In genomic region chr5:17314907-17315471, GRCh38 we compare ENCODE assay signal across 10 cellular contexts.
DNase-seq lines count a peak whose midpoint lies in the region; ATAC-seq and TF ChIP-seq lines count a peak whose summit lies in the region.
"Had no signal": no experiment of that assay in that cellular context is flagged by ENCODE, and none has a peak within 500 bp of the region (broad histone marks: within the 10 kb centered on the region; RNA-seq: fewer than 3 reads in every experiment).

No MANE protein-coding gene starts in this region.

- H3K36me3 Mint-ChIP-seq in stimulated activated memory B cell treated with anti-CD40 and anti-IgM and Interleukin-4, amounts not matched to agents 10 μg/mL and 1 μg/mL and 100 μg/mL, for 72 hours = no peaks in the 10 kb centered on the region

- no peak overlapping the region for H3K4me3 ChIP-seq in Jurkat, Clone E6-1 (ENCODE audit: low read length)

- H3K4me1 Mint-ChIP-seq in stimulated activated memory B cell treated with anti-CD40 and anti-IgM and Interleukin-4, amounts not matched to agents 10 μg/mL and 1 μg/mL and 100 μg/mL, for 72 hours = peaks cover 54% of the 10 kb centered on the region

- H3K27ac Mint-ChIP-seq in stimulated activated memory B cell treated with anti-CD40 and anti-IgM and Interleukin-4, amounts not matched to agents 10 μg/mL and 1 μg/mL and 100 μg/mL, for 72 hours = peak overlapping the region; percentile 77

- DNase-seq in NCI-H510A treated with DMSO at 0.1 percent for 48 hours (lab: John Stamatoyannopoulos, UW) = peak; percentile 55
- no peak for DNase-seq in NCI-H510A (lab: John Stamatoyannopoulos, UW)
- peak; percentile 21 for DNase-seq in Jurkat, Clone E6-1 (ENCODE audit: low read depth, low spot score)
- DNase-seq in RPMI7951 (ENCODE audit: low read depth) = peak; percentile 41
- DNase-seq in foreskin keratinocyte = no peak
- DNase-seq in activated CD8-positive, alpha-beta memory T cell treated with anti-CD3 and anti-CD28 coated beads, Interleukin-2, amount 50 U/mL, for 4 hours = no peak
- DNase-seq: activated gamma-delta T cell, NCI-H187 treated with DMSO at 0.1 percent for 48 hours had no signal

- no peak overlapping the region for H3K27ac ChIP-seq in foreskin keratinocyte

- no peaks in the 10 kb centered on the region for H3K27me3 ChIP-seq in foreskin keratinocyte

- H3K27me3 Mint-ChIP-seq in stimulated activated memory B cell treated with anti-CD40 and anti-IgM and Interleukin-4, amounts not matched to agents 10 μg/mL and 1 μg/mL and 100 μg/mL, for 72 hours = no peaks in the 10 kb centered on the region

- H3K4me3 Mint-ChIP-seq in stimulated activated memory B cell treated with anti-CD40 and anti-IgM and Interleukin-4, amounts not matched to agents 10 μg/mL and 1 μg/mL and 100 μg/mL, for 72 hours = no peak overlapping the region

- ATAC-seq in stimulated activated memory B cell treated with anti-CD40 and anti-IgM and Interleukin-4, amounts not matched to agents 10 μg/mL and 1 μg/mL and 100 μg/mL, for 72 hours = no peak
- ATAC-seq in foreskin keratinocyte (no peak), HG03442 (IDR thresholded peaks at IDR 0.05; ENCODE audit: unreplicated experiment) (no peak)

- H3K4me1 ChIP-seq in foreskin keratinocyte = peaks cover 25% of the 10 kb centered on the region

- H3K9me3 Mint-ChIP-seq in stimulated activated memory B cell treated with anti-CD40 and anti-IgM and Interleukin-4, amounts not matched to agents 10 μg/mL and 1 μg/mL and 100 μg/mL, for 72 hours = peaks cover 6% of the 10 kb centered on the region

- no peak for TF ChIP-seq CTCF in foreskin keratinocyte (conservative IDR thresholded peaks at IDR 0.05)

Comparison
In these comparisons a context has a peak if more than half of its experiments do, and no peak if none do; other contexts are left out.
1. DNase-seq: peak in NCI-H510A treated with DMSO at 0.1 percent for 48 hours (single experiment), Jurkat, Clone E6-1 (single experiment) and RPMI7951 (single experiment); none in NCI-H510A (single experiment), foreskin keratinocyte (0 of 2) and activated CD8-positive, alpha-beta memory T cell treated with anti-CD3 and anti-CD28 coated beads, Interleukin-2, amount 50 U/mL, for 4 hours (single experiment).